8 cellular contexts compared by ENCODE assay signal in the genomic region with DNA sequence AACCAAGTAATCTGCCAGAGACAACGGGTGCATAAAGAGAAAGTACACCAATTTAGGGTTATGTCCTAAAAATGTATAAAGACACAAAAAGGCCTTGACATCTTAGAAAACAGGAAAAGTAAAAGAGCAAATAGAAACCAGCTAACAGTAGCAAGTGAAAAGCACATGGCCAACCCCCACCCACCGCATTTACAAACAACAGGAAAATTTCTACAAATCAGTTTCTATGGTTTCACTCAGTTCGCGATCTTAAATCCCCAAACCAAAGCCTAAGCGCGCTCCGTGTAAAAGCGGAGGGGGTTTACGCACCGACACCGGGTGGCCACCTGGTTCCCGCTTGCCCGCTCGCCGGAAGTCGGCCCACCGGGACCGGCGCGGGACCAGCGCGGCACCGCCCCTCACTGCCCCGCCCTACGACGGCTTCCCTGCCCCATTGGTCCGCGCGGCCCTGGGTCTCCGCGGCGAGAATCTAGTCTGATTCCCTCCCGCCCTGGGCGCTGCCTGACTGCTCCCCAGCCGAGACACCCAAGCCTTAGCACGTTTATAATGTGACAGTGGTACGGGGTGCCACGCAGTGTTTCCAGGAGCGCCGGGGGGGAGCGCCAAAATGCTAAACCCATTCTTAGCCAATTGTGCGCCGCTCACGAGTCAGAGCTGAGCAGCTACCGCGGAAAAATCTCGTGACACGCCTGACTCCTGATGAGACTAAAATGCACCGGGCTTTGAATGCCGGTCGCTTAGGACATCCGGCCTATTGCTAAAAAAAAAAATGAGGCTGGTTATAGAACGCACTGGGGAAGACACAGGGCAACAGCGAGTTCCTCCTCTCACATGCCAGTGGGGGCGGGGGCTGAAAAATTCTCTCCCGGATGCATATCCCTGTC. TPM values are rescaled to one million over a fixed set of nuclear protein-coding genes. Genes with fewer than 3 reads are reported as not detected.
A peak's percentile ranks its signal among the peaks of the same experiment; 100 is the strongest.
DNase-seq lines count a peak whose midpoint lies in the region; ATAC-seq and TF ChIP-seq lines count a peak whose summit lies in the region.

A gene (minus strand): TSS at position 362 of the 884 bp plus-strand sequence. CDS start 2,802 bp downstream, outside the sequence.

- H3K79me2 ChIP-seq in DND-41 (ENCODE audit: insufficient read depth, low read length), result peaks cover 96% of the 10 kb centered on the region

- peak within 1 kb of the TSS; percentile 87 for H3K4me2 ChIP-seq in DND-41 (ENCODE audit: insufficient read depth, low read length)

- H3K36me3 ChIP-seq in DND-41 (ENCODE audit: insufficient read depth, low read length), result peaks cover 42% of the 10 kb centered on the region

- peak within 1 kb of the TSS; percentile 99 for H3K27ac ChIP-seq in DND-41 (ENCODE audit: low read length)

- peak; percentile 72 for ATAC-seq in DND-41 (ENCODE audit: insufficient read depth, low read depth)
- peak; percentile 63 for ATAC-seq in GM21723 (IDR thresholded peaks at IDR 0.05; ENCODE audit: unreplicated experiment)
- peak; percentile 84 to 85 for ATAC-seq in natural killer cell treated with Interleukin-12 subunit alpha and Interleukin-12 subunit beta and Interleukin-15 and Interleukin-18, amount 100 ng/mL, for 72 hours
- peak; percentile 75 for ATAC-seq in stimulated activated naive CD8-positive, alpha-beta T cell treated with anti-CD3 and anti-CD28 coated beads, Interleukin-15, Interleukin-2, amounts not matched to agents 100 U/mL and 50 U/mL, for 24 hours

- peaks cover 34 to 43% of the 10 kb centered on the region in 2 donors for H3K4me1 Mint-ChIP-seq in natural killer cell treated with Interleukin-12 subunit alpha and Interleukin-12 subunit beta and Interleukin-15 and Interleukin-18, amount 100 ng/mL, for 72 hours (ENCODE audit: low read depth in 2 of 2)

- peaks cover 30% of the 10 kb centered on the region; the same call in 1 of the 2 replicates for H4K20me1 ChIP-seq in DND-41 (ENCODE audit: insufficient read depth, low read length)

- H3K4me3 ChIP-seq in DND-41 (ENCODE audit: low read depth in 1 of 2, low read length in 2 of 2) (peak within 1 kb of the TSS; percentile 71 to 86), fibroblast of mammary gland (ENCODE audit: control insufficient read depth, low read depth, low read length) (peak within 1 kb of the TSS; percentile 98)

- no peaks in the 10 kb centered on the region for H3K9me3 Mint-ChIP-seq in natural killer cell treated with Interleukin-12 subunit alpha and Interleukin-12 subunit beta and Interleukin-15 and Interleukin-18, amount 100 ng/mL, for 72 hours

- H3K27me3 Mint-ChIP-seq in natural killer cell treated with Interleukin-12 subunit alpha and Interleukin-12 subunit beta and Interleukin-15 and Interleukin-18, amount 100 ng/mL, for 72 hours, result no peaks in the 10 kb centered on the region

- H2AFZ ChIP-seq in DND-41 (ENCODE audit: low read depth, low read length), result peak within 1 kb of the TSS; percentile 85

- H3K9me3 ChIP-seq in DND-41 (ENCODE audit: insufficient read depth, low read length, severe bottlenecking), result no peaks in the 10 kb centered on the region

- peak within 1 kb of the TSS; percentile 94 for H3K9ac ChIP-seq in DND-41 (ENCODE audit: low read depth, low read length)

- H3K27ac Mint-ChIP-seq in natural killer cell treated with Interleukin-12 subunit alpha and Interleukin-12 subunit beta and Interleukin-15 and Interleukin-18, amount 100 ng/mL, for 72 hours, result peak within 1 kb of the TSS; percentile 94 to 99

- peaks cover 50% of the 10 kb centered on the region for H3K4me1 ChIP-seq in DND-41 (ENCODE audit: insufficient read depth, low read length)

- in situ Hi-C loops in KBM-7 (cut with MboI; ENCODE audit: low pct_unique_long_range_greater_than_20kb, low sequenced_read_pairs), result no loop called here

- H3K36me3 Mint-ChIP-seq in natural killer cell treated with Interleukin-12 subunit alpha and Interleukin-12 subunit beta and Interleukin-15 and Interleukin-18, amount 100 ng/mL, for 72 hours, result peaks cover 20% of the 10 kb centered on the region

- DNase-seq in DND-41 (peak; percentile 87), KBM-7 (peak; percentile 85), RPMI8226 (peak; percentile 90), fibroblast of mammary gland (ENCODE audit: low read depth) (peak; percentile 63)
- peak; percentile 64 to 77 for DNase-seq in activated T-helper 1 cell treated with anti-CD3 and anti-CD28 coated beads, Interleukin-2, amount 50 U/mL, for 16 hours (ENCODE audit: low read depth in 1 of 2, low spot score in 1 of 2)
- DNase-seq in natural killer cell treated with Interleukin-12 subunit alpha and Interleukin-12 subunit beta and Interleukin-15 and Interleukin-18, amount 100 ng/mL, for 72 hours (ENCODE audit: low spot score), result peak; percentile 91
- DNase-seq in stimulated activated naive CD8-positive, alpha-beta T cell treated with anti-CD3 and anti-CD28 coated beads, Interleukin-15, Interleukin-2, amounts not matched to agents 100 U/mL and 50 U/mL, for 24 hours, result peak; percentile 90

- no peaks in the 10 kb centered on the region for H3K27me3 ChIP-seq in DND-41 (ENCODE audit: insufficient read depth, low read length, poor library complexity)

- H3K4me3 Mint-ChIP-seq in natural killer cell treated with Interleukin-12 subunit alpha and Interleukin-12 subunit beta and Interleukin-15 and Interleukin-18, amount 100 ng/mL, for 72 hours, result peak within 1 kb of the TSS; percentile 91

- TF ChIP-seq CTCF in DND-41 (IDR thresholded peaks at IDR 0.05; ENCODE audit: borderline replicate concordance, extremely low read depth, low read length, poor library complexity, severe bottlenecking) (no peak), fibroblast of mammary gland (conservative IDR thresholded peaks at IDR 0.05; ENCODE audit: control insufficient read depth, insufficient read depth, low read depth, low read length) (no peak)

RNA-seq across cellular contexts. Expression of the gene that starts here (rescaled TPM):
- 100 to 1,000 TPM; 127 to 163 TPM for total RNA-seq in natural killer cell treated with Interleukin-12 subunit alpha and Interleukin-12 subunit beta and Interleukin-15 and Interleukin-18, amount 100 ng/mL, for 72 hours

Comparison
In these comparisons a context has a peak if more than half of its experiments do, and no peak if none do; other contexts are left out.
1. Peak in every context shown above with its lines: DNase-seq, ATAC-seq, H3K4me3 ChIP-seq and H3K27ac ChIP-seq.